Comparison of ENCODE assay signal across 19 cellular contexts in the genomic region with DNA sequence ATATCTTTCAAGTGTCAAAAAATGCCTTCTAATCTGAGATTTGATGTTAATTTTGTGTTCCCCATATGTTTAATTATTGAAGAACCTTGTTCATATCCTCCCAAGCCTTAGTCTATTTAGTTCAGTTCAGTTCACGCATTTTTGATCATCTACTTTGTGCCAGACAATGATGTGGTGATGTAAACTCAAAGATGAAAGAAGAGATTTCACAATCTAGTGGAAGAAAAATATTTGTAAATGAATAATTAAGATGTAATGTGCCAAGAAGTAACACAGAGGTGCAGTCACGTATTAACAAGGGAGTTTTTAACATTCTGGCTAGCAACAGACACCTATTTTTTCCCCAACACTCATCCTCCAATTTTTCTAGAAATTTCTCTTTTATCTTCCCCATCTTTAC.
"Had no signal": no experiment of that assay in that cellular context is flagged by ENCODE, and none has a peak within 500 bp of the region (broad histone marks: within the 10 kb centered on the region; RNA-seq: fewer than 3 reads in every experiment).

No MANE protein-coding gene starts in this region.

- H3K36me3 Mint-ChIP-seq: neural progenitor cell had no signal

- H3K9me3 Mint-ChIP-seq: activated B cell treated with CpG ODN at 0.5 μM for 24 hours; central memory CD8-positive, alpha-beta T cell; neural progenitor cell had no signal

- H3K27me3 ChIP-seq: body of pancreas, heart right ventricle, neural progenitor cell, spleen, tibial artery had no signal

- H3K27me3 Mint-ChIP-seq: central memory CD8-positive, alpha-beta T cell had no signal

- ATAC-seq: body of pancreas, heart right ventricle, left lobe of liver, sciatic nerve had no signal

- H3K4me1 Mint-ChIP-seq: activated B cell treated with CpG ODN at 0.5 μM for 24 hours, neural progenitor cell had no signal

- H3K4me3 Mint-ChIP-seq: activated B cell treated with CpG ODN at 0.5 μM for 24 hours; central memory CD8-positive, alpha-beta T cell; neural progenitor cell had no signal

- H3K4me1 ChIP-seq: body of pancreas, heart right ventricle, neural progenitor cell, spleen, tibial artery had no signal

- H3K36me3 ChIP-seq: heart right ventricle, neural progenitor cell, spleen, tibial artery had no signal

- H3K9me3 ChIP-seq: body of pancreas, heart right ventricle, spleen, tibial artery had no signal

- H3K27ac ChIP-seq: body of pancreas, coronary artery, heart right ventricle, neural progenitor cell, spleen, tibial artery had no signal

- H3K27ac Mint-ChIP-seq: activated B cell treated with CpG ODN at 0.5 μM for 24 hours, neural progenitor cell had no signal

- FAIRE-seq: islet of Langerhans, urothelium cell line had no signal

- H3K4me3 ChIP-seq: body of pancreas, coronary artery, heart right ventricle, neural progenitor cell, spleen, tibial artery had no signal

- DNase-seq: activated B cell treated with CpG ODN at 0.5 μM for 24 hours; activated CD8-positive, alpha-beta memory T cell treated with anti-CD3 and anti-CD28 coated beads, Interleukin-2, amount 50 U/mL, for 4 hours; activated effector memory CD4-positive, alpha-beta T cell treated with Interleukin-2 at 50 U/mL for 16 hours; activated naive CD4-positive, alpha-beta T cell treated with anti-CD3 and anti-CD28 coated beads, Interleukin-2, amount 50 U/mL, for 16 hours; amygdala; body of pancreas; effector memory CD4-positive, alpha-beta T cell; heart right ventricle; midbrain; SHP77 treated with DMSO at 0.1 percent for 48 hours; spleen; tibial artery had no signal
